ENCODE assay signal across 8 cellular contexts in the genomic region with DNA sequence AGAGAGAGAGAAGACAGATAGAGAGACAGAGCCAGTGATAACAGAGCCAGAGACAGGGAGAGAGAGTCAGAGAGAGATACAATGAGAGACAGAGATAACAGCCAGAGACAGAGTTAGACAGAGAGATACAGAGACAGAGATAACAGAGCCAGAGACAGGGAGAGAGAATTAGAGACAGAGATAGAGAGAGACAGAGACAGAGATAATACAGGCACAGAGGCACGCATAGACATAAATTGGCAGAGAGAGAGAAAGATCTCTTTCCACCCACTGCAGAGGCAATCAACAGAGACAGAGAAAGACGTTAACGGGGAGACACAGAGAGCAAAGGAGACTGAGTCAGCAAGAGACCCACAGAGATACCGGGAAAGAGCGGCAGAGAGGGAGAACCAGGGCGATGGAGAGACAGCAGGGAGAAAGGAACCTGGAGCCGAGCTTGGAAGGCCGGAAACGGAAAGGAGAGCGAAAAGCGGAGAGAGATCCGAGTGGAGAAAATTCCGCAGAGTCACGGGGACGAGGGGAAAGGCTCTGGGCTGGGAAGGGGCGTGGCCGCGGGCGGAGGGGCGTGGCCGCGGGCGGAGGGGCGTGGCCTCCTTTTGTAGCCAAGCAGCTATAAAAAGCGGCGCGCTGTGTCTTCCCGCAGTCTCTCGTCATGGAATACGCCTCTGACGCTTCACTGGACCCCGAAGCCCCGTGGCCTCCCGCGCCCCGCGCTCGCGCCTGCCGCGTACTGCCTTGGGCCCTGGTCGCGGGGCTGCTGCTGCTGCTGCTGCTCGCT. TPM values are rescaled to one million over a fixed set of nuclear protein-coding genes. Genes with fewer than 3 reads are reported as not detected.
DNase-seq lines count a peak whose midpoint lies in the region; ATAC-seq and TF ChIP-seq lines count a peak whose summit lies in the region.

A gene with protein sequence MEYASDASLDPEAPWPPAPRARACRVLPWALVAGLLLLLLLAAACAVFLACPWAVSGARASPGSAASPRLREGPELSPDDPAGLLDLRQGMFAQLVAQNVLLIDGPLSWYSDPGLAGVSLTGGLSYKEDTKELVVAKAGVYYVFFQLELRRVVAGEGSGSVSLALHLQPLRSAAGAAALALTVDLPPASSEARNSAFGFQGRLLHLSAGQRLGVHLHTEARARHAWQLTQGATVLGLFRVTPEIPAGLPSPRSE (plus strand): TSS at position 642 of the 778 bp plus-strand sequence. CDS start 11 bp downstream, at position 653.

- peaks cover 30 to 42% (median 36%) of the 10 kb centered on the region in 3 donors for H3K27me3 Mint-ChIP-seq in CD14-positive monocyte (ENCODE audit: low read depth in 3 of 3)

- H3K36me3 ChIP-seq in MG63: 0 out of 2 replicates have a peak, but pooled peaks cover 2% of the 10 kb centered on the region
- no peaks in the 10 kb centered on the region for H3K36me3 ChIP-seq in prostate gland

- TF ChIP-seq POLR2A in prostate gland (IDR thresholded peaks at IDR 0.05): peak; percentile 89

- DNase-seq in CD14-positive monocyte (ENCODE audit: low spot score) (peak; percentile 80), MG63 (peak; percentile 76), T-helper 2 cell (peak; percentile 71 to 83 (median 76)), amygdala (lab: John Stamatoyannopoulos, UW) (peak; percentile 38 to 96 (median 86)), left ventricle myocardium superior (peak; percentile 93), prostate gland (ENCODE audit: low spot score) (peak; percentile 79), ureter (ENCODE audit: low spot score) (peak; percentile 90)

- H3K4me1 Mint-ChIP-seq in CD14-positive monocyte: peaks cover 48% of the 10 kb centered on the region

- intact Hi-C loops in CD14-positive monocyte (cut with micrococcal nuclease): loop anchor here (5.0 kb wide), 1 partner anchor 47 kb away; no protein-coding TSS in a partner anchor
- intact Hi-C loops in left ventricle myocardium superior (cut with micrococcal nuclease): no loop called here
- intact Hi-C loops in prostate gland (cut with DNase I): loop anchor here (10.0 kb wide), 1 partner anchor 204 kb away; a partner anchor contains a TSS

- H3K4me3 Mint-ChIP-seq in CD14-positive monocyte: peak within 1 kb of the TSS; percentile 85 to 97

- H3K4me1 ChIP-seq in prostate gland (replicated peaks): peaks cover 9% of the 10 kb centered on the region

- no peaks in the 10 kb centered on the region for H3K27me3 ChIP-seq in MG63
- no peaks in the 10 kb centered on the region for H3K27me3 ChIP-seq in prostate gland (replicated peaks; ENCODE audit: insufficient read depth)

- H3K4me3 ChIP-seq in MG63 (peak within 1 kb of the TSS; percentile 68), prostate gland (peak within 1 kb of the TSS; percentile 40 to 44)

- H3K27ac ChIP-seq in prostate gland: no peak within 1 kb of the TSS

- ATAC-seq in GM21423 (IDR thresholded peaks at IDR 0.05; ENCODE audit: unreplicated experiment): peak; percentile 36
- ATAC-seq in left ventricle myocardium superior: peak; percentile 96

- H3K9me3 ChIP-seq in MG63 (no peaks in the 10 kb centered on the region), prostate gland (no peaks in the 10 kb centered on the region)

- H3K9me3 Mint-ChIP-seq in CD14-positive monocyte: peaks cover 0 to 5% (median 1%) of the 10 kb centered on the region in 7 donors

- H3K36me3 Mint-ChIP-seq in CD14-positive monocyte: peaks cover 0 to 4% of the 10 kb centered on the region in 2 donors

- TF ChIP-seq CTCF in CD14-positive monocyte (IDR thresholded peaks at IDR 0.05): no peak
- TF ChIP-seq CTCF in prostate gland (IDR thresholded peaks at IDR 0.05): no peak

- 1% methylated on average over 33 of the region's 44 CpGs for WGBS in prostate gland

- peak within 1 kb of the TSS; percentile 46 to 91 (median 82) for H3K27ac Mint-ChIP-seq in CD14-positive monocyte

RNA-seq across cellular contexts. Expression of the gene that starts here (rescaled TPM):
- 1 to 10 TPM; 4.3 to 4.9 TPM for polyA plus RNA-seq in CD14-positive monocyte
- total RNA-seq in MG63 (2014; rRNA removed; shearing (Covaris generic); ENCODE audit: low replicate concordance): 4.5 and 10.5 TPM in 2 replicates
- 1.0 TPM for total RNA-seq in left ventricle myocardium superior
- 1 to 10 TPM in 1 of 2 donors, not detected in 1; 4.5 TPM for total RNA-seq in prostate gland
- total RNA-seq in ureter: 0.75 TPM

Comparison
In these comparisons a context has a peak if more than half of its experiments do, and no peak if none do; other contexts are left out.
1. Peak in DNase-seq in ureter; RNA of the gene not detected or under 1 TPM.